In genomic region chr6:15730442-15730841, GRCh38 we compare ENCODE assay signal across 19 cellular contexts.
"Had no signal": no experiment of that assay in that cellular context is flagged by ENCODE, and none has a peak within 500 bp of the region (broad histone marks: within the 10 kb centered on the region; RNA-seq: fewer than 3 reads in every experiment).

No MANE protein-coding gene starts in this region.

- DNase-seq: cortex of kidney; effector memory CD8-positive, alpha-beta T cell; left ventricle myocardium superior; lower lobe of right lung; naive thymus-derived CD8-positive, alpha-beta T cell; nephron progenitor cell; nucleus accumbens; stimulated activated CD4-positive, alpha-beta T cell treated with anti-CD3 and anti-CD28 coated beads, Interleukin-12 subunit alpha, Interleukin-12 subunit beta, amount 100 ng/mL, for 4 hours; stimulated activated CD4-positive, alpha-beta T cell treated with anti-CD3 and anti-CD28 coated beads, Interleukin-1b, Interleukin-23, amount 100 ng/mL, for 48 hours; stimulated activated CD4-positive, alpha-beta T cell treated with anti-CD3 and anti-CD28 coated beads, Interleukin-4, amount 100 ng/mL, for 1 hour; stimulated activated CD8-positive, alpha-beta memory T cell treated with anti-CD3 and anti-CD28 coated beads, Interleukin-4, amount 100 ng/mL, for 48 hours; stimulated activated naive CD4-positive, alpha-beta T cell treated with Interleukin-2 at 50 U/mL for 16 hours; substantia nigra; testis; tibial artery had no signal

- H3K9me3 ChIP-seq: lower lobe of right lung, prostate gland, right atrium auricular region, testis, tibial artery had no signal

- H3K4me2 ChIP-seq: smooth muscle cell had no signal

- H3K27me3 ChIP-seq: right atrium auricular region, testis, tibial artery had no signal

- ATAC-seq: effector memory CD8-positive, alpha-beta T cell; left ventricle myocardium superior; lower lobe of right lung; naive thymus-derived CD8-positive, alpha-beta T cell; sciatic nerve had no signal

- H3K4me3 ChIP-seq: lower lobe of right lung, prostate gland, right atrium auricular region, smooth muscle cell, testis, tibial artery had no signal

- H3K27ac ChIP-seq: lower lobe of right lung, prostate gland, right atrium auricular region, testis, tibial artery had no signal

- H3K4me1 ChIP-seq: lower lobe of right lung, prostate gland, testis, tibial artery had no signal

- H3K36me3 ChIP-seq: lower lobe of right lung, prostate gland, right atrium auricular region, tibial artery had no signal
